ENCODE assay signal across 13 cellular contexts in genomic region chr7:12683678-12684077, GRCh38. TPM values are rescaled to one million over a fixed set of nuclear protein-coding genes. Genes with fewer than 3 reads are reported as not detected.
DNase-seq lines count a peak whose midpoint lies in the region; ATAC-seq and TF ChIP-seq lines count a peak whose summit lies in the region.
"Had no signal": no experiment of that assay in that cellular context is flagged by ENCODE, and none has a peak within 500 bp of the region (broad histone marks: within the 10 kb centered on the region; RNA-seq: fewer than 3 reads in every experiment).

No MANE protein-coding gene starts in this region.

- H3K4me1 ChIP-seq in colonic mucosa (no peaks in the 10 kb centered on the region), neural progenitor cell (peaks cover 7% of the 10 kb centered on the region)
- H3K4me1 ChIP-seq: SJCRH30 had no signal

- H3K9me3 ChIP-seq in colonic mucosa = no peaks in the 10 kb centered on the region
- H3K9me3 ChIP-seq in neural progenitor cell (ENCODE audit: low read depth) = no peaks in the 10 kb centered on the region
- H3K9me3 ChIP-seq: sigmoid colon, SJCRH30, suprapubic skin had no signal

- no peak for ATAC-seq in GM21528 (IDR thresholded peaks at IDR 0.05; ENCODE audit: low FRiP score, unreplicated experiment)
- ATAC-seq in activated naive CD8-positive, alpha-beta T cell treated with anti-CD3 and anti-CD28 coated beads, Interleukin-2, amount 50 U/mL, for 24 hours = no peak

- H2AFZ ChIP-seq in neural progenitor cell (replicated peaks) = no peak overlapping the region

- no peak overlapping the region for H3K4me2 ChIP-seq in neural progenitor cell

- H3K27me3 ChIP-seq in colonic mucosa (no peaks in the 10 kb centered on the region), neural progenitor cell (peaks cover 7% of the 10 kb centered on the region)
- H3K27me3 ChIP-seq: sigmoid colon, SJCRH30, suprapubic skin had no signal

- peaks cover 11% of the 10 kb centered on the region for H3K4me1 Mint-ChIP-seq in neural progenitor cell
- H3K4me1 Mint-ChIP-seq in activated naive CD8-positive, alpha-beta T cell treated with anti-CD3 and anti-CD28 coated beads, Interleukin-2, amount 50 U/mL, for 24 hours = peaks cover 24% of the 10 kb centered on the region

- H3K9me3 Mint-ChIP-seq in neural progenitor cell = peaks cover 6% of the 10 kb centered on the region
- H3K9me3 Mint-ChIP-seq in activated naive CD8-positive, alpha-beta T cell treated with anti-CD3 and anti-CD28 coated beads, Interleukin-2, amount 50 U/mL, for 24 hours = no peaks in the 10 kb centered on the region
- H3K9me3 Mint-ChIP-seq: activated T-helper 1 cell treated with anti-CD3 and anti-CD28 coated beads, Interleukin-12 subunit alpha, Interleukin-12 subunit beta, Interleukin-2, Interleukin-4 antibody, amounts not matched to agents 30 ng/mL and 10 ng/mL and 1 ng/mL, durations not matched to agents 14 hours and 24 hours and 36 hours had no signal

- intact Hi-C loops in colonic mucosa (cut with DNase I) = loop anchor here (2.0 to 10.0 kb wide), 3 partner anchors 43 to 579 kb away; no protein-coding TSS in a partner anchor

- peaks cover 4% of the 10 kb centered on the region for H3K36me3 Mint-ChIP-seq in neural progenitor cell
- peaks cover 2% of the 10 kb centered on the region for H3K36me3 Mint-ChIP-seq in activated naive CD8-positive, alpha-beta T cell treated with anti-CD3 and anti-CD28 coated beads, Interleukin-2, amount 50 U/mL, for 24 hours (ENCODE audit: low read depth)

- H3K4me3 Mint-ChIP-seq in neural progenitor cell = no peak overlapping the region
- H3K4me3 Mint-ChIP-seq in activated naive CD8-positive, alpha-beta T cell treated with anti-CD3 and anti-CD28 coated beads, Interleukin-2, amount 50 U/mL, for 24 hours = no peak overlapping the region
- H3K4me3 Mint-ChIP-seq: activated T-helper 1 cell treated with anti-CD3 and anti-CD28 coated beads, Interleukin-12 subunit alpha, Interleukin-12 subunit beta, Interleukin-2, Interleukin-4 antibody, amounts not matched to agents 30 ng/mL and 10 ng/mL and 1 ng/mL, durations not matched to agents 14 hours and 24 hours and 36 hours had no signal

- peak; percentile 26 for TF ChIP-seq CTCF in colonic mucosa (IDR thresholded peaks at IDR 0.05)
- peak; percentile 47 for TF ChIP-seq CTCF in neural progenitor cell (IDR thresholded peaks at IDR 0.05)

- peaks cover 10% of the 10 kb centered on the region for H3F3A ChIP-seq in neural progenitor cell (ENCODE audit: low read depth)

- no peak overlapping the region for H3K27ac Mint-ChIP-seq in neural progenitor cell
- no peak overlapping the region for H3K27ac Mint-ChIP-seq in activated naive CD8-positive, alpha-beta T cell treated with anti-CD3 and anti-CD28 coated beads, Interleukin-2, amount 50 U/mL, for 24 hours
- H3K27ac Mint-ChIP-seq: activated T-helper 1 cell treated with anti-CD3 and anti-CD28 coated beads, Interleukin-12 subunit alpha, Interleukin-12 subunit beta, Interleukin-2, Interleukin-4 antibody, amounts not matched to agents 30 ng/mL and 10 ng/mL and 1 ng/mL, durations not matched to agents 14 hours and 24 hours and 36 hours had no signal

- H3K27me3 Mint-ChIP-seq in neural progenitor cell (ENCODE audit: insufficient read depth, low read depth) = peaks cover 3% of the 10 kb centered on the region
- no peaks in the 10 kb centered on the region for H3K27me3 Mint-ChIP-seq in activated naive CD8-positive, alpha-beta T cell treated with anti-CD3 and anti-CD28 coated beads, Interleukin-2, amount 50 U/mL, for 24 hours

- H3K79me2 ChIP-seq in neural progenitor cell (ENCODE audit: low read depth) = peaks cover 12% of the 10 kb centered on the region

- no peak overlapping the region for H3K4me3 ChIP-seq in colonic mucosa
- no peak overlapping the region for H3K4me3 ChIP-seq in neural progenitor cell
- H3K4me3 ChIP-seq: sigmoid colon, SJCRH30, suprapubic skin had no signal

- H3K27ac ChIP-seq in colonic mucosa = no peak overlapping the region
- H3K27ac ChIP-seq in neural progenitor cell = no peak overlapping the region
- H3K27ac ChIP-seq: HL-60, SJCRH30 had no signal

- DNase-seq in NCI-H1092 treated with DMSO at 0.1 percent for 48 hours (lab: John Stamatoyannopoulos, UW) (peak; percentile 17), NCI-H1092 (lab: John Stamatoyannopoulos, UW) (no peak), LHCN-M2 (ENCODE audit: low read depth) (peak; percentile 41), colonic mucosa (no peak), neural progenitor cell (ENCODE audit: low spot score) (no peak)
- no peak for DNase-seq in central memory CD4-positive, alpha-beta T cell
- no peak for DNase-seq in activated naive CD8-positive, alpha-beta T cell treated with anti-CD3 and anti-CD28 coated beads, Interleukin-2, amount 50 U/mL, for 24 hours
- DNase-seq: sigmoid colon had no signal

- H3K9ac ChIP-seq in colonic mucosa (ENCODE audit: low read depth in 2 of 2, low read length in 2 of 2) (no peak overlapping the region), neural progenitor cell (no peak overlapping the region)

- H3K36me3 ChIP-seq in colonic mucosa (no peaks in the 10 kb centered on the region), neural progenitor cell (no peaks in the 10 kb centered on the region)
- H3K36me3 ChIP-seq: sigmoid colon, SJCRH30, suprapubic skin had no signal

- no peaks in the 10 kb centered on the region for H4K20me1 ChIP-seq in neural progenitor cell (ENCODE audit: low read depth)

RNA-seq across cellular contexts. Expression of gene ARL4A, which starts 3.8 kb away (rescaled TPM):
- total RNA-seq in LHCN-M2 (2014; rRNA removed) (37.0 and 38.3 TPM in 2 replicates), colonic mucosa (10 to 100 TPM; 27.5 to 88.8 TPM), neural progenitor cell (ENCODE audit: low replicate concordance) (36.4 and 43.5 TPM in 2 replicates)
- 16.6 TPM for polyA plus RNA-seq in LHCN-M2 (2012)

Comparison
In these comparisons a context has a peak if more than half of its experiments do, and no peak if none do; other contexts are left out.
1. DNase-seq: peak in NCI-H1092 treated with DMSO at 0.1 percent for 48 hours (single experiment) and LHCN-M2 (single experiment); none in NCI-H1092 (single experiment), colonic mucosa (single experiment), neural progenitor cell (single experiment), central memory CD4-positive, alpha-beta T cell (single experiment) and activated naive CD8-positive, alpha-beta T cell treated with anti-CD3 and anti-CD28 coated beads, Interleukin-2, amount 50 U/mL, for 24 hours (single experiment).